Comparison of ENCODE assay signal across 7 cellular contexts in genomic region chr2:148008411-148008810, GRCh38. TPM values are rescaled to one million over a fixed set of nuclear protein-coding genes. Genes with fewer than 3 reads are reported as not detected.
A peak's percentile ranks its signal among the peaks of the same experiment; 100 is the strongest.
DNase-seq lines count a peak whose midpoint lies in the region; ATAC-seq, FAIRE-seq and TF ChIP-seq lines count a peak whose summit lies in the region.
"Not testable (repeated sequence)": the region's sequence is repeated elsewhere in the genome, so short reads cannot be mapped to it uniquely, and the experiment has no call there.

No MANE protein-coding gene starts in this region.

- DNase-seq in Caco-2, result peak in 1 of 2 experiments; percentile 12
- DNase-seq in HCT116 (ENCODE audit: low read depth, low spot score); MCF 10A (ENCODE audit: unreplicated experiment); hepatocyte (ENCODE audit: low spot score); HepG2 (ENCODE audit: low spot score); progenitor cell of endocrine pancreas (ENCODE audit: low spot score, unreplicated experiment); type B pancreatic cell (ENCODE audit: extremely low spot score, unreplicated experiment): not testable (repeated sequence)

- H3K4me1 Mint-ChIP-seq in Caco-2 (ENCODE audit: low read depth, unreplicated experiment), result peaks cover 11% of the 10 kb centered on the region
- not testable (repeated sequence) for H3K4me1 Mint-ChIP-seq in MCF 10A (ENCODE audit: insufficient read depth, unreplicated experiment); progenitor cell of endocrine pancreas (ENCODE audit: low read depth); type B pancreatic cell (ENCODE audit: unreplicated experiment)

- H3K27me3 Mint-ChIP-seq in Caco-2 (ENCODE audit: insufficient read depth, unreplicated experiment); MCF 10A (ENCODE audit: insufficient read depth, unreplicated experiment); progenitor cell of endocrine pancreas; type B pancreatic cell: not testable (repeated sequence)

- not testable (repeated sequence) for H3K9me2 ChIP-seq in HCT116 (ENCODE audit: insufficient read depth); hepatocyte (replicated peaks; ENCODE audit: insufficient read depth)

- H3K27ac Mint-ChIP-seq in Caco-2 (ENCODE audit: unreplicated experiment) (peak overlapping the region; percentile 65), MCF 10A (ENCODE audit: low read depth, unreplicated experiment) (peak overlapping the region; percentile 77), progenitor cell of endocrine pancreas (peak overlapping the region; percentile 12), type B pancreatic cell (peak overlapping the region; percentile 95)

- not testable (repeated sequence) for TF ChIP-seq POLR2A in HCT116 (IDR thresholded peaks at IDR 0.05; ENCODE audit: borderline replicate concordance, extremely low read depth, insufficient read depth, insufficient read length); HepG2 (IDR thresholded peaks at IDR 0.05; ENCODE audit: insufficient read depth in 1 of 2, low read depth in 2 of 2, low read length in 2 of 2)

- not testable (repeated sequence) for H3K36me3 ChIP-seq in Caco-2 (ENCODE audit: control insufficient read depth, insufficient read depth, low read length); HCT116 (ENCODE audit: control insufficient read depth in 1 of 2, insufficient read depth in 2 of 2, low read length in 2 of 2); hepatocyte (replicated peaks; ENCODE audit: insufficient read depth, low read depth); HepG2 (replicated peaks in 1 of 2; ENCODE audit: control insufficient read depth in 1 of 2, insufficient read depth in 2 of 2, low read length in 2 of 2)

- H3K9me3 ChIP-seq in Caco-2; HCT116 (ENCODE audit: control insufficient read depth in 1 of 2, insufficient read depth in 1 of 2, low read depth in 1 of 2, low read length in 2 of 2); hepatocyte (ENCODE audit: low read depth); HepG2 (ENCODE audit: low read length): not testable (repeated sequence)

- H4K20me1 ChIP-seq in HCT116 (ENCODE audit: insufficient read depth); hepatocyte (ENCODE audit: insufficient read depth, poor library complexity, severe bottlenecking): not testable (repeated sequence)
- H4K20me1 ChIP-seq in HepG2 (ENCODE audit: insufficient read depth, low read length), result peaks cover 34% of the 10 kb centered on the region

- not testable (repeated sequence) for BruUV-seq in Caco-2 (replicated peaks; lab: Mats Ljungman, UMichigan); HCT116 (replicated peaks; lab: Mats Ljungman, UMichigan); MCF 10A (replicated peaks; lab: Mats Ljungman, UMichigan)
- BruUV-seq in HepG2 (replicated peaks; lab: Mats Ljungman, UMichigan), result TSS peak; percentile 3

- not testable (repeated sequence) for TF ChIP-seq EP300 in HepG2 (IDR thresholded peaks at IDR 0.05; ENCODE audit: low read depth in 2 of 2, low read length in 2 of 2); HepG2 (CRISPR knock-in tag; IDR thresholded peaks at IDR 0.05; ENCODE audit: borderline replicate concordance)

- not testable (repeated sequence) for H3K36me3 Mint-ChIP-seq in Caco-2 (ENCODE audit: insufficient read depth, unreplicated experiment); MCF 10A (ENCODE audit: insufficient read depth, unreplicated experiment)
- H3K36me3 Mint-ChIP-seq in progenitor cell of endocrine pancreas (ENCODE audit: insufficient read depth) (peaks cover 50% of the 10 kb centered on the region), type B pancreatic cell (peaks cover 28% of the 10 kb centered on the region)

- RAD21 ChIA-PET in HCT116 (lab: Charles Lee; ENCODE audit: low non-redundant PET in 1 of 2, low total read pairs in 2 of 2, uncharacterized antibody in 2 of 2, unreplicated experiment in 2 of 2), result not testable (repeated sequence)

- H3K9ac ChIP-seq in HCT116 (ENCODE audit: low read length); HepG2 (ENCODE audit: insufficient read depth, low read depth, low read length): not testable (repeated sequence)

- in situ Hi-C loops in HepG2 (cut with HindIII; ENCODE audit: extremely low pct_ligation_motif_present, low pct_unique_long_range_greater_than_20kb), result not testable (repeated sequence)

- not testable (repeated sequence) for H3K4me1 ChIP-seq in Caco-2; hepatocyte (ENCODE audit: insufficient read depth); HepG2 (ENCODE audit: insufficient read depth, low read length)
- peaks cover 0 to 12% of the 10 kb centered on the region in 2 experiments; a peak in 2 of 4 replicates for H3K4me1 ChIP-seq in HCT116 (ENCODE audit: control insufficient read depth in 1 of 2, insufficient read depth in 2 of 2, low read length in 2 of 2)

- H3K27ac ChIP-seq in HCT116 (ENCODE audit: low read depth, low read length); HepG2 (ENCODE audit: extremely low read length, insufficient read depth, low read length): not testable (repeated sequence)
- peak overlapping the region; percentile 47 for H3K27ac ChIP-seq in hepatocyte

- not testable (repeated sequence) for ATAC-seq in HCT116, HepG2

- not testable (repeated sequence) for H3K4me3 Mint-ChIP-seq in Caco-2 (ENCODE audit: unreplicated experiment); MCF 10A (ENCODE audit: unreplicated experiment); progenitor cell of endocrine pancreas (ENCODE audit: low read depth)
- peak overlapping the region; percentile 38 for H3K4me3 Mint-ChIP-seq in type B pancreatic cell

- peaks cover 98% of the 10 kb centered on the region for H3K79me2 ChIP-seq in HCT116 (ENCODE audit: insufficient read depth, low read length)
- H3K79me2 ChIP-seq in hepatocyte, result peaks cover 100% of the 10 kb centered on the region
- peaks cover 98% of the 10 kb centered on the region for H3K79me2 ChIP-seq in HepG2 (ENCODE audit: insufficient read depth, low read length)

- intact Hi-C loops in Caco-2 (cut with micrococcal nuclease; ENCODE audit: unreplicated experiment); HCT116 (cut with micrococcal nuclease); MCF 10A (cut with micrococcal nuclease); HepG2 (cut with micrococcal nuclease; ENCODE audit: unreplicated experiment): not testable (repeated sequence)

- POLR2A ChIA-PET in Caco-2 (lab: Charles Lee) (interaction anchor here (0.6 kb wide), 1 partner anchor 729 kb away, joined by 3 read pairs; no protein-coding TSS in a partner anchor), HepG2 (lab: Yijun Ruan, JAX) (interaction anchor here (1.5 to 2.1 kb wide), 2 partner anchors 12 kb away, joined by 4 to 12 read pairs; partner anchors contain the start of genes MBD5 and ORC4)
- POLR2A ChIA-PET in HCT116 (lab: Charles Lee); MCF 10A (lab: Yijun Ruan, JAX): not testable (repeated sequence)

- H3K9me3 Mint-ChIP-seq in Caco-2 (ENCODE audit: unreplicated experiment) (peaks cover 35% of the 10 kb centered on the region), MCF 10A (ENCODE audit: unreplicated experiment) (peaks cover 38% of the 10 kb centered on the region), progenitor cell of endocrine pancreas (ENCODE audit: low read depth) (peaks cover 35% of the 10 kb centered on the region), type B pancreatic cell (peaks cover 14% of the 10 kb centered on the region)

- FAIRE-seq in HepG2 (lab: Jason Lieb, UNC), result not testable (repeated sequence)

- not testable (repeated sequence) for TF ChIP-seq RAD21 in HCT116 (IDR thresholded peaks at IDR 0.05; ENCODE audit: low read depth); HepG2 (CRISPR knock-in tag; IDR thresholded peaks at IDR 0.05)

- CTCF ChIA-PET in Caco-2 (lab: Charles Lee), result interaction anchor here (0.7 kb wide), 1 partner anchor 13 kb away, joined by 3 read pairs; the partner anchor contains the start of gene MBD5
- CTCF ChIA-PET in HCT116 (lab: Charles Lee); MCF 10A (lab: Yijun Ruan, JAX); HepG2 (lab: Yijun Ruan, JAX; ENCODE audit: low intra/inter-chr PET ratio, low total read pairs): not testable (repeated sequence)

- TF ChIP-seq CTCF in Caco-2 (IDR thresholded peaks at IDR 0.05; ENCODE audit: insufficient read depth in 1 of 2, low read depth in 1 of 2, low read length in 1 of 2, severe bottlenecking in 1 of 2, unreplicated experiment in 1 of 2); HCT116 (IDR thresholded peaks at IDR 0.05 in 2 of 3, conservative IDR thresholded peaks at IDR 0.05 in 1 of 3; ENCODE audit: borderline replicate concordance in 1 of 3, insufficient read depth in 1 of 3, low read depth in 2 of 3, low read length in 2 of 3); MCF 10A (IDR thresholded peaks at IDR 0.05; ENCODE audit: unreplicated experiment); hepatocyte (IDR thresholded peaks at IDR 0.05; ENCODE audit: poor library complexity); HepG2 (CRISPR knock-in tag; IDR thresholded peaks at IDR 0.05); progenitor cell of endocrine pancreas (IDR thresholded peaks at IDR 0.05; ENCODE audit: unreplicated experiment); type B pancreatic cell (conservative IDR thresholded peaks at IDR 0.05): not testable (repeated sequence)

- not testable (repeated sequence) for H3K27me3 ChIP-seq in Caco-2 (replicated peaks; ENCODE audit: control insufficient read depth, insufficient read depth, low read length); HCT116 (ENCODE audit: insufficient read depth, low read length); hepatocyte; HepG2 (ENCODE audit: control insufficient read depth in 1 of 2, insufficient read depth in 2 of 2, low read length in 2 of 2)

- H2AFZ ChIP-seq in HCT116 (ENCODE audit: low read depth, low read length, poor library complexity, severe bottlenecking); hepatocyte; HepG2 (ENCODE audit: low read length): not testable (repeated sequence)

- 99% methylated on average over 7 of the region's 7 CpGs for WGBS in hepatocyte (ENCODE audit: low lambda C conversion rate, missing lambda C conversion rate)
- WGBS in HepG2 (ENCODE audit: low lambda C conversion rate), result 98% methylated on average over 7 of the region's 7 CpGs

- H3K4me3 ChIP-seq in Caco-2 (ENCODE audit: low read depth, low read length); HCT116 (replicated peaks in 1 of 2; ENCODE audit: low read depth in 1 of 2, low read length in 2 of 2); hepatocyte; HepG2 (replicated peaks in 1 of 3; ENCODE audit: insufficient read depth in 1 of 3, low read depth in 2 of 3, low read length in 3 of 3): not testable (repeated sequence)

- peak overlapping the region; percentile 39 for H3K4me2 ChIP-seq in HCT116 (ENCODE audit: low read length)
- H3K4me2 ChIP-seq in hepatocyte; HepG2 (ENCODE audit: low read depth, low read length): not testable (repeated sequence)

RNA-seq across cellular contexts. Expression of gene ORC4, which starts 12.1 kb away (rescaled TPM):
- total RNA-seq in Caco-2 (2022), result 56.3 and 59.9 TPM in 2 replicates
- total RNA-seq in HCT116 (2021; ENCODE audit: unreplicated experiment), result 51.0 TPM
- polyA plus RNA-seq in HCT116 (2012), result 12.9 and 18.0 TPM in 2 replicates
- 38.0 and 53.3 TPM in 2 replicates for total RNA-seq in MCF 10A (2022)
- total RNA-seq in hepatocyte, result 66.0 and 98.3 TPM in 2 replicates
- polyA plus RNA-seq in hepatocyte, result 28.8 and 37.6 TPM in 2 replicates
- total RNA-seq in HepG2 (2016; rRNA removed; fragmentation: Illumina TruSeq; extraction: Trizol), result 84.8 and 135 TPM in 2 replicates
- 78.0 and 80.0 TPM in 2 replicates for total RNA-seq in HepG2 (2016; cell fraction: cytosol; rRNA removed; fragmentation: Illumina TruSeq; extraction: Trizol; ENCODE audit: low read depth)
- total RNA-seq in HepG2 (2016; cell fraction: insoluble cytoplasmic fraction; rRNA removed; fragmentation: Illumina TruSeq; extraction: Trizol), result 78.3 and 142 TPM in 2 replicates
- total RNA-seq in HepG2 (2016; cell fraction: membrane; rRNA removed; fragmentation: Illumina TruSeq; extraction: Trizol), result 42.7 and 44.3 TPM in 2 replicates
- 69.9 and 72.4 TPM in 2 replicates for total RNA-seq in HepG2 (2016; cell fraction: nucleus; rRNA removed; fragmentation: Illumina TruSeq; extraction: Trizol)
- polyA plus RNA-seq in HepG2 (2011; rRNA removed), result 26.4 and 28.6 TPM in 2 replicates
- 19.7 and 32.1 TPM in 2 replicates for polyA plus RNA-seq in HepG2 (2011; cell fraction: cytosol; rRNA removed)
- 18.3 and 19.1 TPM in 2 replicates for polyA plus RNA-seq in HepG2 (2011; cell fraction: nucleus; rRNA removed)
- 33.2 and 53.6 TPM in 2 replicates for polyA plus RNA-seq in HepG2 (2012)
- polyA plus RNA-seq in HepG2 (2016; cell fraction: cytosol; fragmentation: Illumina TruSeq; extraction: Trizol; ENCODE audit: low read depth), result 11.5 and 11.9 TPM in 2 replicates
- polyA plus RNA-seq in HepG2 (2016; cell fraction: insoluble cytoplasmic fraction; fragmentation: Illumina TruSeq; extraction: Trizol; ENCODE audit: low read depth), result 103 and 106 TPM in 2 replicates
- 13.1 and 13.3 TPM in 2 replicates for polyA plus RNA-seq in HepG2 (2016; cell fraction: membrane; fragmentation: Illumina TruSeq; extraction: Trizol; ENCODE audit: low read depth)
- 46.6 and 57.0 TPM in 2 replicates for polyA plus RNA-seq in HepG2 (2016; cell fraction: nucleus; fragmentation: Illumina TruSeq; extraction: Trizol; ENCODE audit: insufficient read depth, low read depth)
- polyA minus RNA-seq in HepG2 (2011; rRNA and poly(A)+ RNA removed; ENCODE audit: low replicate concordance), result 16.1 and 20.2 TPM in 2 replicates
- 34.1 and 44.2 TPM in 2 replicates for polyA minus RNA-seq in HepG2 (2011; cell fraction: cytosol; rRNA and poly(A)+ RNA removed)
- 145 and 169 TPM in 2 replicates for polyA minus RNA-seq in HepG2 (2011; cell fraction: nucleus; rRNA and poly(A)+ RNA removed)
- 77.1 and 77.3 TPM in 2 replicates for total RNA-seq in progenitor cell of endocrine pancreas
- 57.3 and 59.1 TPM in 2 replicates for total RNA-seq in type B pancreatic cell (ENCODE audit: low replicate concordance)

RNA-seq across cellular contexts. Expression of gene MBD5, which starts 12.5 kb away (rescaled TPM):
- 23.7 and 27.5 TPM in 2 replicates for total RNA-seq in Caco-2 (2022)
- 20.5 TPM for total RNA-seq in HCT116 (2021; ENCODE audit: unreplicated experiment)
- polyA plus RNA-seq in HCT116 (2012), result 7.7 and 9.5 TPM in 2 replicates
- 30.4 and 33.9 TPM in 2 replicates for total RNA-seq in MCF 10A (2022)
- total RNA-seq in hepatocyte, result 19.3 and 36.2 TPM in 2 replicates
- 20.9 and 29.2 TPM in 2 replicates for polyA plus RNA-seq in hepatocyte
- total RNA-seq in HepG2 (2016; rRNA removed; fragmentation: Illumina TruSeq; extraction: Trizol), result 12.9 and 13.5 TPM in 2 replicates
- 4.3 and 8.4 TPM in 2 replicates for total RNA-seq in HepG2 (2016; cell fraction: cytosol; rRNA removed; fragmentation: Illumina TruSeq; extraction: Trizol; ENCODE audit: low read depth)
- 12.8 and 17.3 TPM in 2 replicates for total RNA-seq in HepG2 (2016; cell fraction: insoluble cytoplasmic fraction; rRNA removed; fragmentation: Illumina TruSeq; extraction: Trizol)
- 7.6 and 8.4 TPM in 2 replicates for total RNA-seq in HepG2 (2016; cell fraction: membrane; rRNA removed; fragmentation: Illumina TruSeq; extraction: Trizol)
- 41.7 and 43.4 TPM in 2 replicates for total RNA-seq in HepG2 (2016; cell fraction: nucleus; rRNA removed; fragmentation: Illumina TruSeq; extraction: Trizol)
- 20.1 and 26.4 TPM in 2 replicates for polyA plus RNA-seq in HepG2 (2011; rRNA removed)
- 9.4 and 12.2 TPM in 2 replicates for polyA plus RNA-seq in HepG2 (2011; cell fraction: cytosol; rRNA removed)
- 15.7 and 19.1 TPM in 2 replicates for polyA plus RNA-seq in HepG2 (2011; cell fraction: nucleus; rRNA removed)
- polyA plus RNA-seq in HepG2 (2012), result 10.0 and 12.1 TPM in 2 replicates
- 5.8 and 8.9 TPM in 2 replicates for polyA plus RNA-seq in HepG2 (2016; cell fraction: cytosol; fragmentation: Illumina TruSeq; extraction: Trizol; ENCODE audit: low read depth)
- 11.2 and 12.1 TPM in 2 replicates for polyA plus RNA-seq in HepG2 (2016; cell fraction: insoluble cytoplasmic fraction; fragmentation: Illumina TruSeq; extraction: Trizol; ENCODE audit: low read depth)
- 11.3 and 14.5 TPM in 2 replicates for polyA plus RNA-seq in HepG2 (2016; cell fraction: membrane; fragmentation: Illumina TruSeq; extraction: Trizol; ENCODE audit: low read depth)
- polyA plus RNA-seq in HepG2 (2016; cell fraction: nucleus; fragmentation: Illumina TruSeq; extraction: Trizol; ENCODE audit: insufficient read depth, low read depth), result 15.6 and 19.3 TPM in 2 replicates
- 76.1 and 285 TPM in 2 replicates for polyA minus RNA-seq in HepG2 (2011; rRNA and poly(A)+ RNA removed; ENCODE audit: low replicate concordance)
- polyA minus RNA-seq in HepG2 (2011; cell fraction: cytosol; rRNA and poly(A)+ RNA removed), result 16.7 and 35.9 TPM in 2 replicates
- 211 and 318 TPM in 2 replicates for polyA minus RNA-seq in HepG2 (2011; cell fraction: nucleus; rRNA and poly(A)+ RNA removed)
- 65.6 and 72.6 TPM in 2 replicates for total RNA-seq in progenitor cell of endocrine pancreas
- total RNA-seq in type B pancreatic cell (ENCODE audit: low replicate concordance), result 38.8 and 54.7 TPM in 2 replicates

Comparison
In these comparisons a context has a peak if more than half of its experiments do, and no peak if none do; other contexts are left out.
1. H3K27ac Mint-ChIP-seq: peak in every context shown above with its lines; median percentile 95 in type B pancreatic cell; 77 in MCF 10A; 65 in Caco-2; 12 in progenitor cell of endocrine pancreas.